ENCODE assay signal across 26 cellular contexts in the genomic region with DNA sequence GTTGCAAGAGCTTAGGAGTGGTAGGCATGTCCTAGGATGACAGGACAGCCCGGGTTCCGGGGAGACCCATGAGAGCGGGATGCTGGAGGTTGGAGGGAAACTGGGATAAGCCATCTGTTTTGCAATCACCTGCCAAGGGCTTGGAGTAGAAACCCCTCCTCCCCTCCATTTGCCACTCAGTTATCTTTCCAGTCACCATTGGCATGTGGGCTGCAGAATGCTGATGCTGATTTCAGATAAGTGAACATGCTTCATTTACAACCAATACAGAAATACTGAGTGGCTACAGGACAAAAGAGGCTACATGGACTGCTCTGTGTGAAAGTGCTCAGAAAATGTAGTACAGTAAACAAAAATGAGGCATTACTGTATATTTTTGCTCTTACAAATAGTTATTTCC.
"Had no signal": no experiment of that assay in that cellular context is flagged by ENCODE, and none has a peak within 500 bp of the region (broad histone marks: within the 10 kb centered on the region; RNA-seq: fewer than 3 reads in every experiment).

No MANE protein-coding gene starts in this region.

- H3K4me3 ChIP-seq: colonic mucosa, esophagus squamous epithelium, gastrocnemius medialis, heart right ventricle, left lung, lower lobe of right lung had no signal

- H3K36me3 Mint-ChIP-seq: naive thymus-derived CD4-positive, alpha-beta T cell had no signal

- H3K27ac Mint-ChIP-seq: dendritic cell treated with granulocyte-macrophage colony-stimulating factor and Interleukin-4, amounts not matched to agents 40 ng/mL and 50 ng/mL, for 4 days; effector memory CD8-positive, alpha-beta T cell; endodermal cell; naive thymus-derived CD4-positive, alpha-beta T cell had no signal

- H3K27me3 Mint-ChIP-seq: dendritic cell treated with granulocyte-macrophage colony-stimulating factor and Interleukin-4, amounts not matched to agents 40 ng/mL and 50 ng/mL, for 4 days had no signal

- H3K4me3 Mint-ChIP-seq: dendritic cell treated with granulocyte-macrophage colony-stimulating factor and Interleukin-4, amounts not matched to agents 40 ng/mL and 50 ng/mL, for 4 days; effector memory CD8-positive, alpha-beta T cell; endodermal cell; naive thymus-derived CD4-positive, alpha-beta T cell had no signal

- H3K27me3 ChIP-seq: colonic mucosa, gastrocnemius medialis, left lung had no signal

- H3K4me1 ChIP-seq: colonic mucosa, esophagus squamous epithelium, gastrocnemius medialis, heart right ventricle, left lung, lower lobe of right lung had no signal

- FAIRE-seq: endometrium, islet of Langerhans, keratinocyte had no signal

- H3K9me3 ChIP-seq: colonic mucosa, esophagus squamous epithelium, gastrocnemius medialis, heart right ventricle, left lung, lower lobe of right lung had no signal

- H3K9me3 Mint-ChIP-seq: dendritic cell treated with granulocyte-macrophage colony-stimulating factor and Interleukin-4, amounts not matched to agents 40 ng/mL and 50 ng/mL, for 4 days; effector memory CD8-positive, alpha-beta T cell; endodermal cell; naive thymus-derived CD4-positive, alpha-beta T cell had no signal

- ATAC-seq: effector memory CD8-positive, alpha-beta T cell; esophagus mucosa; gastrocnemius medialis; heart right ventricle; left cardiac atrium; left lung; left ventricle myocardium superior; lower lobe of right lung; naive thymus-derived CD4-positive, alpha-beta T cell had no signal

- H3K36me3 ChIP-seq: colonic mucosa, esophagus squamous epithelium, gastrocnemius medialis, heart right ventricle, left lung, lower lobe of right lung had no signal

- H3K27ac ChIP-seq: colonic mucosa, epithelial cell of prostate, esophagus squamous epithelium, gastrocnemius medialis, heart right ventricle, left lung, lower lobe of right lung had no signal

- DNase-seq: colonic mucosa; cortex of kidney; effector CD8-positive, alpha-beta T cell; effector memory CD8-positive, alpha-beta T cell; endodermal cell; esophagus squamous epithelium; foreskin fibroblast; foreskin melanocyte; gastrocnemius medialis; glutamatergic neuron; head of caudate nucleus; heart right ventricle; hippocampal formation; left cardiac atrium; left lung; left ventricle myocardium superior; lower lobe of right lung; mesenchymal stem cell; midbrain; naive thymus-derived CD4-positive, alpha-beta T cell had no signal
